In genomic region chr7:156675721-156676120, GRCh38 we compare ENCODE assay signal across 16 cellular contexts. TPM values are rescaled to one million over a fixed set of nuclear protein-coding genes. Genes with fewer than 3 reads are reported as not detected.
DNase-seq lines count a peak whose midpoint lies in the region; ATAC-seq and TF ChIP-seq lines count a peak whose summit lies in the region.
"Had no signal": no experiment of that assay in that cellular context is flagged by ENCODE, and none has a peak within 500 bp of the region (broad histone marks: within the 10 kb centered on the region; RNA-seq: fewer than 3 reads in every experiment).

No MANE protein-coding gene starts in this region.

- no peak overlapping the region for H4K91ac ChIP-seq in neuronal stem cell (ENCODE audit: low read depth, low read length, poor library complexity)

- H2BK5ac ChIP-seq in neuronal stem cell (ENCODE audit: low read length): no peak overlapping the region

- H2AK5ac ChIP-seq in neuronal stem cell (ENCODE audit: low read depth, low read length): no peak overlapping the region

- H3K23ac ChIP-seq in neuronal stem cell (ENCODE audit: low read depth, low read length, poor library complexity): no peak overlapping the region

- no peaks in the 10 kb centered on the region for H3K9me3 ChIP-seq in neuronal stem cell (replicated peaks in 1 of 2; ENCODE audit: control insufficient read depth in 2 of 2, insufficient read depth in 1 of 2, low read depth in 1 of 2, low read length in 2 of 2)
- H3K9me3 ChIP-seq: A549, BE2C had no signal

- H3K36me3 Mint-ChIP-seq in activated CD4-positive, alpha-beta T cell treated with anti-CD3 and anti-CD28 coated beads, Interleukin-2, amount 10 ng/mL, durations not matched to agents 24 days and 14 days (ENCODE audit: low read depth): peaks cover 35% of the 10 kb centered on the region
- H3K36me3 Mint-ChIP-seq in WTC11: peaks cover 13% of the 10 kb centered on the region; the same call in 1 of the 2 replicates

- no peak overlapping the region for H2BK12ac ChIP-seq in neuronal stem cell (ENCODE audit: low read length)

- H3K27ac Mint-ChIP-seq in activated CD4-positive, alpha-beta T cell treated with anti-CD3 and anti-CD28 coated beads, Interleukin-2, amount 10 ng/mL, durations not matched to agents 24 days and 14 days: peak overlapping the region; percentile 20
- H3K27ac Mint-ChIP-seq in WTC11: peak overlapping the region; percentile 54; the same call in 1 of the 2 replicates
- H3K27ac Mint-ChIP-seq: CD8-positive, alpha-beta T cell had no signal

- intact Hi-C loops in activated CD4-positive, alpha-beta T cell treated with anti-CD3 and anti-CD28 coated beads, Interleukin-2, amount 10 ng/mL, durations not matched to agents 24 days and 14 days (cut with micrococcal nuclease): no loop called here

- no peak overlapping the region for H4K8ac ChIP-seq in neuronal stem cell (ENCODE audit: low read depth, low read length)

- no peak overlapping the region for H3K4me3 Mint-ChIP-seq in activated CD4-positive, alpha-beta T cell treated with anti-CD3 and anti-CD28 coated beads, Interleukin-2, amount 10 ng/mL, durations not matched to agents 24 days and 14 days
- H3K4me3 Mint-ChIP-seq in WTC11: no peak overlapping the region
- H3K4me3 Mint-ChIP-seq: CD8-positive, alpha-beta T cell had no signal

- CTCF ChIA-PET in WTC11 (lab: Charles Lee): interaction anchor here (0.6 to 1.5 kb wide), 3 partner anchors 21 to 77 kb away, joined by 3 to 6 read pairs (median 4); no protein-coding TSS in a partner anchor

- POLR2A ChIA-PET in WTC11 (lab: Charles Lee): no interaction called here

- no peak overlapping the region for H3K9ac ChIP-seq in neuronal stem cell (ENCODE audit: low read depth, low read length, poor library complexity)

- peak overlapping the region; percentile 48 for H3K18ac ChIP-seq in neuronal stem cell (ENCODE audit: low read length)

- peaks cover 5% of the 10 kb centered on the region for H3K36me3 ChIP-seq in H7 (replicated peaks; ENCODE audit: control insufficient read depth, insufficient read depth, low read length)
- H3K36me3 ChIP-seq in neuronal stem cell (replicated peaks in 1 of 2; ENCODE audit: control insufficient read depth in 2 of 2, insufficient read depth in 2 of 2, low read length in 2 of 2): peaks cover 5 to 75% of the 10 kb centered on the region in 2 donors

- WGBS in neuronal stem cell (ENCODE audit: extremely low coverage in 2 of 2, insufficient read length in 2 of 2, insufficient replicate concordance in 1 of 2), 2 donors: no CpG with 5 or more reads among the region's 9 CpGs

- H3K27me3 Mint-ChIP-seq in activated CD4-positive, alpha-beta T cell treated with anti-CD3 and anti-CD28 coated beads, Interleukin-2, amount 10 ng/mL, durations not matched to agents 24 days and 14 days: no peaks in the 10 kb centered on the region
- no peaks in the 10 kb centered on the region for H3K27me3 Mint-ChIP-seq in WTC11 (ENCODE audit: low read depth)

- no peak overlapping the region for H2BK15ac ChIP-seq in neuronal stem cell (ENCODE audit: low read length)

- H3K79me1 ChIP-seq in neuronal stem cell (ENCODE audit: low read depth, low read length): no peaks in the 10 kb centered on the region

- peaks cover 13% of the 10 kb centered on the region for H3K4me1 Mint-ChIP-seq in activated CD4-positive, alpha-beta T cell treated with anti-CD3 and anti-CD28 coated beads, Interleukin-2, amount 10 ng/mL, durations not matched to agents 24 days and 14 days
- peaks cover 16% of the 10 kb centered on the region for H3K4me1 Mint-ChIP-seq in WTC11

- in situ Hi-C loops in GM13977 (cut with MboI; ENCODE audit: low pct_unique_long_range_greater_than_20kb, low sequenced_read_pairs, unreplicated experiment): no loop called here

- DNase-seq in activated CD4-positive, alpha-beta T cell treated with anti-CD3 and anti-CD28 coated beads, Interleukin-2, amount 10 ng/mL, durations not matched to agents 24 days and 14 days: no peak
- no peak for DNase-seq in activated CD4-positive, alpha-beta T cell treated with anti-CD3 and anti-CD28 coated beads for 1 hour
- DNase-seq in H7 (peak; percentile 32), WTC11 (ENCODE audit: low spot score) (no peak), neuronal stem cell (ENCODE audit: low spot score) (no peak), GM13977 (ENCODE audit: low spot score) (no peak)
- DNase-seq in stimulated activated CD4-positive, alpha-beta T cell treated with anti-CD3 and anti-CD28 coated beads, Interleukin-15, amount 100 ng/mL, for 24 hours: no peak
- DNase-seq: BE2C; CD8-positive, alpha-beta T cell; COR-L47; DMS153; GF-D8 had no signal

- H3K4ac ChIP-seq in neuronal stem cell (ENCODE audit: low read length): no peak overlapping the region

- no peak for TF ChIP-seq CTCF in WTC11 (IDR thresholded peaks at IDR 0.05)
- TF ChIP-seq CTCF in GM13977 (IDR thresholded peaks at IDR 0.05; ENCODE audit: extremely low read depth, insufficient read depth, missing control alignments): no peak

- peaks cover 0 to 12% of the 10 kb centered on the region in 2 donors for H3K4me1 ChIP-seq in neuronal stem cell (ENCODE audit: control insufficient read depth in 2 of 2, insufficient read depth in 1 of 2, low read depth in 1 of 2, low read length in 2 of 2)
- H3K4me1 ChIP-seq: A549, BE2C had no signal

- no peaks in the 10 kb centered on the region for H3K27me3 ChIP-seq in H7 (ENCODE audit: control insufficient read depth, insufficient read depth, low read length)
- H3K27me3 ChIP-seq in neuronal stem cell (ENCODE audit: control insufficient read depth in 3 of 3, insufficient read depth in 3 of 3, low read depth in 1 of 3, low read length in 3 of 3): no peaks in the 10 kb centered on the region
- H3K27me3 ChIP-seq: BE2C had no signal

- no peak for ATAC-seq in WTC11
- ATAC-seq: A549; CD8-positive, alpha-beta T cell; HCT116; HepG2 had no signal

- no peak overlapping the region for H3K4me2 ChIP-seq in neuronal stem cell (ENCODE audit: insufficient read depth, low read length, poor library complexity, severe bottlenecking)
- H3K4me2 ChIP-seq: A549 had no signal

- no peak overlapping the region for H3K14ac ChIP-seq in neuronal stem cell (ENCODE audit: low read length)

- H3K4me3 ChIP-seq in H7 (ENCODE audit: insufficient read depth, low read depth, low read length) (no peak overlapping the region), neuronal stem cell (ENCODE audit: low read length in 2 of 2) (no peak overlapping the region)
- H3K4me3 ChIP-seq: A549 had no signal

- H3K9me3 Mint-ChIP-seq in activated CD4-positive, alpha-beta T cell treated with anti-CD3 and anti-CD28 coated beads, Interleukin-2, amount 10 ng/mL, durations not matched to agents 24 days and 14 days: no peaks in the 10 kb centered on the region
- H3K9me3 Mint-ChIP-seq in WTC11: no peaks in the 10 kb centered on the region
- H3K9me3 Mint-ChIP-seq: CD8-positive, alpha-beta T cell had no signal

- no peak overlapping the region for H2BK120ac ChIP-seq in neuronal stem cell (ENCODE audit: low read depth, low read length)

- no peak overlapping the region for H2AFZ ChIP-seq in neuronal stem cell (ENCODE audit: low read length)

- H3K27ac ChIP-seq in neuronal stem cell (replicated peaks; ENCODE audit: low read length): no peak overlapping the region
- H3K27ac ChIP-seq: A549, C4-2B had no signal

TF ChIP-seq in WTC11, 78 proteins besides CTCF, POLR2A, EP300 and RAD21 (continues in another document):
- TF ChIP-seq FOXJ3 (CRISPR knock-in tag; IDR thresholded peaks at IDR 0.05; ENCODE audit: borderline replicate concordance): no peak
- TF ChIP-seq, protein P1, sequence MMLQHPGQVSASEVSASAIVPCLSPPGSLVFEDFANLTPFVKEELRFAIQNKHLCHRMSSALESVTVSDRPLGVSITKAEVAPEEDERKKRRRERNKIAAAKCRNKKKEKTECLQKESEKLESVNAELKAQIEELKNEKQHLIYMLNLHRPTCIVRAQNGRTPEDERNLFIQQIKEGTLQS (CRISPR knock-in tag; conservative IDR thresholded peaks at IDR 0.05): no peak
- TF ChIP-seq, protein P2, sequence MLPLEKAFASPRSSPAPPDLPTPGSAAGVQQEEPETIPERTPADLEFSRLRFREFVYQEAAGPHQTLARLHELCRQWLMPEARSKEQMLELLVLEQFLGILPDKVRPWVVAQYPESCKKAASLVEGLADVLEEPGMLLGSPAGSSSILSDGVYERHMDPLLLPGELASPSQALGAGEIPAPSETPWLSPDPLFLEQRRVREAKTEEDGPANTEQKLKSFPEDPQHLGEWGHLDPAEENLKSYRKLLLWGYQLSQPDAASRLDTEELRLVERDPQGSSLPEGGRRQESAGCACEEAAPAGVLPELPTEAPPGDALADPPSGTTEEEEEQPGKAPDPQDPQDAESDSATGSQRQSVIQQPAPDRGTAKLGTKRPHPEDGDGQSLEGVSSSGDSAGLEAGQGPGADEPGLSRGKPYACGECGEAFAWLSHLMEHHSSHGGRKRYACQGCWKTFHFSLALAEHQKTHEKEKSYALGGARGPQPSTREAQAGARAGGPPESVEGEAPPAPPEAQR (CRISPR knock-in tag; IDR thresholded peaks at IDR 0.05): no peak
- no peak for TF ChIP-seq TCF7 (CRISPR knock-in tag; IDR thresholded peaks at IDR 0.05; ENCODE audit: low read depth)
- no peak for TF ChIP-seq ESRRA (CRISPR knock-in tag; IDR thresholded peaks at IDR 0.05; ENCODE audit: borderline replicate concordance)
- no peak for TF ChIP-seq TP53 (CRISPR knock-in tag; IDR thresholded peaks at IDR 0.05)
- no peak for TF ChIP-seq CBFB (CRISPR knock-in tag; IDR thresholded peaks at IDR 0.05; ENCODE audit: low read depth)
- no peak for TF ChIP-seq FOXP1 (CRISPR knock-in tag; IDR thresholded peaks at IDR 0.05; ENCODE audit: borderline replicate concordance)
- no peak for TF ChIP-seq GTF2I (CRISPR knock-in tag; conservative IDR thresholded peaks at IDR 0.05)
- no peak for TF ChIP-seq MXD4 (CRISPR knock-in tag; IDR thresholded peaks at IDR 0.05; ENCODE audit: borderline replicate concordance)
- TF ChIP-seq, protein P3, sequence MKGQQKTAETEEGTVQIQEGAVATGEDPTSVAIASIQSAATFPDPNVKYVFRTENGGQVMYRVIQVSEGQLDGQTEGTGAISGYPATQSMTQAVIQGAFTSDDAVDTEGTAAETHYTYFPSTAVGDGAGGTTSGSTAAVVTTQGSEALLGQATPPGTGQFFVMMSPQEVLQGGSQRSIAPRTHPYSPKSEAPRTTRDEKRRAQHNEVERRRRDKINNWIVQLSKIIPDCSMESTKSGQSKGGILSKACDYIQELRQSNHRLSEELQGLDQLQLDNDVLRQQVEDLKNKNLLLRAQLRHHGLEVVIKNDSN (CRISPR knock-in tag; IDR thresholded peaks at IDR 0.05): no peak
- no peak for TF ChIP-seq GABPB1 (CRISPR knock-in tag; IDR thresholded peaks at IDR 0.05)

RNA-seq across cellular contexts. Expression of gene RNF32, which starts 35.1 kb away (rescaled TPM):
- total RNA-seq in activated CD4-positive, alpha-beta T cell treated with anti-CD3 and anti-CD28 coated beads, Interleukin-2, amount 10 ng/mL, durations not matched to agents 24 days and 14 days: 2.3 and 2.4 TPM in 2 replicates
- total RNA-seq in H7 (2014; rRNA removed; shearing (Covaris generic)): 1.0 and 1.1 TPM in 2 replicates
- total RNA-seq in WTC11 (2021): 0.55 to 1.3 TPM (median 0.61 TPM) in 3 replicates
- 4.8 TPM for polyA plus RNA-seq in neuronal stem cell (2013, experiment 1 of 2)
- 5.2 TPM for polyA plus RNA-seq in neuronal stem cell (2013, experiment 2 of 2)
- total RNA-seq: HepG2 had no signal
- polyA plus RNA-seq: HepG2 had no signal
